ENCODE assay signal across 7 cellular contexts in the genomic region with DNA sequence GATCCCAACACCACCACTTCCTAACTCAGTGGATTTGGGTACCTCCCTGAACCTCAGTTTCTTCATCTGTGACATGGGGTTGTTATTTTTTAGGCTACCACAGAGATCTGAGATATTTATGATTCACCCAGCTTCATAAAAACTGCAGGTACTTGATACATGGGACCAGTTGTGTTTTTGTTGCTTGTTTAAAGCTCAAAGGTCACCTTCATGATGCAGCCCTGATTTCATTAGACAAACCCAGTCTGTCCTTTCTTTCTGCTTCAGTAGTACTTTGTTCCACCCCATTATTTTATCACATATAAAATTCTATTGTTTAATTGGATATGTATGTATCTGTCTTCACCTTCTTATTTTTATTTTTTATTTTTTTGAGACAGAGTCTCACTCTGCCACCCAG.
"Had no signal": no experiment of that assay in that cellular context is flagged by ENCODE, and none has a peak within 500 bp of the region (broad histone marks: within the 10 kb centered on the region; RNA-seq: fewer than 3 reads in every experiment).

No MANE protein-coding gene starts in this region.

- ATAC-seq: GM23338 had no signal

- DNase-seq: H9, HCEC 1CT, KBM-7 had no signal

- H3K27ac ChIP-seq: HL-60 had no signal

- FAIRE-seq: H1, H54 had no signal

- H3K4me3 ChIP-seq: GM23338 had no signal
